24 cellular contexts compared by ENCODE assay signal in the genomic region with DNA sequence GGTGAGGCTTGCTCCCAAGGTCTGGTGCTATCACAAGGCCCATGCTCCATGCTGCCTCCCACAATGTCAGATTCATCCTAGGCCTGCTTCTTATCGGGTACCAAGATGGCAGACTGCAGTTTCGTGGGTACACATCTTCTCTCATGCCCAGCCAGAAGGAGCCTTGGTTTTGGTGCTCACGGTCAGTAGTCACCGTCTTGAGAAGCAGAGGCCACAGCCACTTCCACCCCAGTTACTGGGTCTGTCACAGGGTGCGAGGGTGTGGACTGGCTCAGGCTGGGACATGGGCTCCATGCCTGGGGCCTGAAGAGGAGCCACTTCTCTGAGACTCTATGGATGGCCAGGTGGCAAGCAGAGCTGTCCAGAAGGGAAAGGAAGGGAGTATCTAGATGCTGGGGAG.
"Had no signal": no experiment of that assay in that cellular context is flagged by ENCODE, and none has a peak within 500 bp of the region (broad histone marks: within the 10 kb centered on the region; RNA-seq: fewer than 3 reads in every experiment).

No MANE protein-coding gene starts in this region.

- H3K4me1 Mint-ChIP-seq: activated CD4-positive, alpha-beta T cell treated with anti-CD3 and anti-CD28 coated beads for 36 hours; activated naive CD4-positive, alpha-beta T cell treated with anti-CD3 and anti-CD28 coated beads, Interleukin-2, amount 50 U/mL, for 24 hours; activated naive CD8-positive, alpha-beta T cell treated with anti-CD3 and anti-CD28 coated beads, Interleukin-2, amount 50 U/mL, for 24 hours had no signal

- H3K4me3 ChIP-seq: esophagus squamous epithelium, heart right ventricle, left lung, lower lobe of right lung, ovary, prostate gland, upper lobe of left lung had no signal

- H3K4me3 Mint-ChIP-seq: activated CD4-positive, alpha-beta T cell treated with anti-CD3 and anti-CD28 coated beads for 36 hours; activated CD8-positive, alpha-beta T cell treated with anti-CD3 and anti-CD28 coated beads, Interleukin-2, amount 10 ng/mL, durations not matched to agents 7 days and 5 days; activated naive CD4-positive, alpha-beta T cell treated with anti-CD3 and anti-CD28 coated beads, Interleukin-2, amount 50 U/mL, for 24 hours; activated naive CD8-positive, alpha-beta T cell treated with anti-CD3 and anti-CD28 coated beads, Interleukin-2, amount 50 U/mL, for 24 hours; dendritic cell treated with granulocyte-macrophage colony-stimulating factor and Interleukin-4, amounts not matched to agents 40 ng/mL and 50 ng/mL, for 4 days; natural killer cell treated with Interleukin-12 subunit alpha and Interleukin-12 subunit beta and Interleukin-15 and Interleukin-18, amount 100 ng/mL, for 72 hours had no signal

- H3K9me3 Mint-ChIP-seq: activated naive CD4-positive, alpha-beta T cell treated with anti-CD3 and anti-CD28 coated beads, Interleukin-2, amount 50 U/mL, for 24 hours; activated naive CD8-positive, alpha-beta T cell treated with anti-CD3 and anti-CD28 coated beads, Interleukin-2, amount 50 U/mL, for 24 hours; natural killer cell treated with Interleukin-12 subunit alpha and Interleukin-12 subunit beta and Interleukin-15 and Interleukin-18, amount 100 ng/mL, for 72 hours had no signal

- H3K36me3 ChIP-seq: esophagus squamous epithelium, heart right ventricle, left lung, lower lobe of right lung, ovary, prostate gland, upper lobe of left lung had no signal

- H3K9me3 ChIP-seq: lower lobe of right lung, ovary, prostate gland had no signal

- ATAC-seq: activated CD4-positive, alpha-beta T cell treated with anti-CD3 and anti-CD28 coated beads for 36 hours; activated CD8-positive, alpha-beta T cell treated with anti-CD3 and anti-CD28 coated beads, Interleukin-2, amount 10 ng/mL, durations not matched to agents 7 days and 5 days; activated naive CD8-positive, alpha-beta T cell treated with anti-CD3 and anti-CD28 coated beads, Interleukin-2, amount 50 U/mL, for 24 hours; heart right ventricle; left lung; lower lobe of right lung; natural killer cell treated with Interleukin-12 subunit alpha and Interleukin-12 subunit beta and Interleukin-15 and Interleukin-18, amount 100 ng/mL, for 72 hours; stimulated activated naive CD8-positive, alpha-beta T cell treated with anti-CD3 and anti-CD28 coated beads, Interleukin-15, Interleukin-2, amounts not matched to agents 100 U/mL and 50 U/mL, for 24 hours had no signal

- DNase-seq: activated CD4-positive, alpha-beta T cell treated with anti-CD3 and anti-CD28 coated beads for 36 hours; activated CD4-positive, CD25-positive, alpha-beta regulatory T cell; activated CD8-positive, alpha-beta T cell treated with anti-CD3 and anti-CD28 coated beads, Interleukin-2, amount 10 ng/mL, durations not matched to agents 7 days and 5 days; activated naive CD8-positive, alpha-beta T cell treated with anti-CD3 and anti-CD28 coated beads, Interleukin-2, amount 50 U/mL, for 24 hours; amygdala; caudate nucleus; effector CD4-positive, alpha-beta T cell; esophagus squamous epithelium; foreskin melanocyte; heart right ventricle; left lung; lower lobe of right lung; mesenchymal stem cell; ovary; retina; stimulated activated CD4-positive, alpha-beta T cell treated with anti-CD3 and anti-CD28 coated beads, Interleukin-15, amount 100 ng/mL, for 24 hours; stimulated activated CD4-positive, alpha-beta T cell treated with anti-CD3 and anti-CD28 coated beads, Interleukin-2, amount 100 ng/mL, for 24 hours; stimulated activated naive CD8-positive, alpha-beta T cell treated with anti-CD3 and anti-CD28 coated beads, Interleukin-15, Interleukin-2, amounts not matched to agents 100 U/mL and 50 U/mL, for 24 hours had no signal

- H3K27ac ChIP-seq: epithelial cell of prostate, esophagus squamous epithelium, heart right ventricle, left lung, lower lobe of right lung, ovary, prostate gland, upper lobe of left lung had no signal

- H3K27ac Mint-ChIP-seq: activated CD4-positive, alpha-beta T cell treated with anti-CD3 and anti-CD28 coated beads for 36 hours; activated CD8-positive, alpha-beta T cell treated with anti-CD3 and anti-CD28 coated beads, Interleukin-2, amount 10 ng/mL, durations not matched to agents 7 days and 5 days; activated naive CD4-positive, alpha-beta T cell treated with anti-CD3 and anti-CD28 coated beads, Interleukin-2, amount 50 U/mL, for 24 hours; activated naive CD8-positive, alpha-beta T cell treated with anti-CD3 and anti-CD28 coated beads, Interleukin-2, amount 50 U/mL, for 24 hours; dendritic cell treated with granulocyte-macrophage colony-stimulating factor and Interleukin-4, amounts not matched to agents 40 ng/mL and 50 ng/mL, for 4 days; natural killer cell treated with Interleukin-12 subunit alpha and Interleukin-12 subunit beta and Interleukin-15 and Interleukin-18, amount 100 ng/mL, for 72 hours had no signal

- H3K36me3 Mint-ChIP-seq: activated naive CD4-positive, alpha-beta T cell treated with anti-CD3 and anti-CD28 coated beads, Interleukin-2, amount 50 U/mL, for 24 hours; natural killer cell treated with Interleukin-12 subunit alpha and Interleukin-12 subunit beta and Interleukin-15 and Interleukin-18, amount 100 ng/mL, for 72 hours had no signal

- H3K27me3 ChIP-seq: ovary had no signal

- H3K4me1 ChIP-seq: left lung, prostate gland, upper lobe of left lung had no signal
